8 cellular contexts compared by ENCODE assay signal in genomic region chr11:124739479-124740276, GRCh38. TPM values are rescaled to one million over a fixed set of nuclear protein-coding genes. Genes with fewer than 3 reads are reported as not detected.
DNase-seq lines count a peak whose midpoint lies in the region; ATAC-seq and TF ChIP-seq lines count a peak whose summit lies in the region.

NRGN (plus strand) TSS chr11:124739942; CDS start chr11:124740085, 143 bp downstream.

- peak within 1 kb of the TSS; percentile 45 for H3K9ac ChIP-seq in fibroblast of lung (ENCODE audit: insufficient read depth, low read length)

- CTCF ChIA-PET in naive thymus-derived CD4-positive, alpha-beta T cell (lab: Charles Lee): interaction anchor here (1.4 kb wide), 2 partner anchors 23 to 71 kb away, joined by 3 to 5 read pairs; no protein-coding TSS in a partner anchor

- peak within 1 kb of the TSS; percentile 59 to 65 (median 62) for H3K4me3 ChIP-seq in fibroblast of lung (replicated peaks in 1 of 4; ENCODE audit: control extremely low read depth in 1 of 4, insufficient read depth in 1 of 4, low read depth in 3 of 4, low read length in 4 of 4)
- peak within 1 kb of the TSS; percentile 63 for H3K4me3 ChIP-seq in naive thymus-derived CD4-positive, alpha-beta T cell (ENCODE audit: low read length)

- POLR2A ChIA-PET in naive thymus-derived CD4-positive, alpha-beta T cell (lab: Charles Lee): interaction anchor here (1.1 to 1.5 kb wide), 5 partner anchors 10 to 70 kb away, joined by 3 to 7 read pairs (median 4); no protein-coding TSS in a partner anchor

- H4K20me1 ChIP-seq in fibroblast of lung (ENCODE audit: control insufficient read depth, extremely low read depth, insufficient read depth, low read length): no peaks in the 10 kb centered on the region

- H3K79me2 ChIP-seq in fibroblast of lung (ENCODE audit: control insufficient read depth, insufficient read depth, low read length): no peaks in the 10 kb centered on the region

- H3K36me3 ChIP-seq in fibroblast of lung (ENCODE audit: control insufficient read depth, insufficient read depth, low read length): no peaks in the 10 kb centered on the region
- H3K36me3 ChIP-seq in naive thymus-derived CD4-positive, alpha-beta T cell (ENCODE audit: control insufficient read depth in 2 of 3, insufficient read depth in 3 of 3, low read length in 3 of 3): no peaks in the 10 kb centered on the region

- intact Hi-C loops in naive thymus-derived CD4-positive, alpha-beta T cell (cut with micrococcal nuclease): loop anchor here (1.0 to 10.0 kb wide), 7 partner anchors 8 to 1665 kb away; partner anchors contain the start of genes SIAE (in 2 of the 2), SPA17 (in 2 of the 2), FAM118B (in 1 of the 2) and MSANTD2 (in 1 of the 2)

- H3K9me3 Mint-ChIP-seq in naive thymus-derived CD4-positive, alpha-beta T cell: no peaks in the 10 kb centered on the region
- no peaks in the 10 kb centered on the region for H3K9me3 Mint-ChIP-seq in stimulated activated effector memory CD8-positive, alpha-beta T cell treated with anti-CD3 and anti-CD28 coated beads, Interleukin-12 subunit alpha, Interleukin-12 subunit beta, amount 100 ng/mL, for 72 hours

- H3K4me3 Mint-ChIP-seq in naive thymus-derived CD4-positive, alpha-beta T cell: peak within 1 kb of the TSS; percentile 78 to 90 (median 86)
- peak within 1 kb of the TSS; percentile 73 for H3K4me3 Mint-ChIP-seq in stimulated activated effector memory CD8-positive, alpha-beta T cell treated with anti-CD3 and anti-CD28 coated beads, Interleukin-12 subunit alpha, Interleukin-12 subunit beta, amount 100 ng/mL, for 72 hours

- ATAC-seq in GM21723 (IDR thresholded peaks at IDR 0.05; ENCODE audit: unreplicated experiment): peak; percentile 99
- peak; percentile 94 for ATAC-seq in naive thymus-derived CD4-positive, alpha-beta T cell
- ATAC-seq in stimulated activated effector memory CD8-positive, alpha-beta T cell treated with anti-CD3 and anti-CD28 coated beads, Interleukin-12 subunit alpha, Interleukin-12 subunit beta, amount 100 ng/mL, for 72 hours: peak; percentile 93

- H3K4me1 Mint-ChIP-seq in naive thymus-derived CD4-positive, alpha-beta T cell: peaks cover 18 to 33% (median 19%) of the 10 kb centered on the region in 7 donors
- H3K4me1 Mint-ChIP-seq in stimulated activated effector memory CD8-positive, alpha-beta T cell treated with anti-CD3 and anti-CD28 coated beads, Interleukin-12 subunit alpha, Interleukin-12 subunit beta, amount 100 ng/mL, for 72 hours: peaks cover 25% of the 10 kb centered on the region

- peaks cover 0 to 65% (median 9%) of the 10 kb centered on the region in 5 donors for H3K27me3 Mint-ChIP-seq in naive thymus-derived CD4-positive, alpha-beta T cell

- no peaks in the 10 kb centered on the region for H3K4me1 ChIP-seq in fibroblast of lung (ENCODE audit: control insufficient read depth, extremely low read depth, insufficient read depth, low read length)
- peaks cover 0 to 5% of the 10 kb centered on the region in 2 donors for H3K4me1 ChIP-seq in naive thymus-derived CD4-positive, alpha-beta T cell (ENCODE audit: control insufficient read depth in 2 of 2, insufficient read depth in 2 of 2, low read length in 2 of 2)

- no peak for TF ChIP-seq RAD21 in Ishikawa (IDR thresholded peaks at IDR 0.05; ENCODE audit: low read depth)

- H2AFZ ChIP-seq in fibroblast of lung (ENCODE audit: low read length): peak within 1 kb of the TSS; percentile 83

- H3K9me3 ChIP-seq in fibroblast of lung (ENCODE audit: control insufficient read depth, insufficient read depth, low read depth, low read length): no peaks in the 10 kb centered on the region
- H3K9me3 ChIP-seq in naive thymus-derived CD4-positive, alpha-beta T cell (ENCODE audit: control insufficient read depth in 2 of 3, low read length in 3 of 3): no peaks in the 10 kb centered on the region

- peak within 1 kb of the TSS; percentile 91 for H3K4me2 ChIP-seq in fibroblast of lung (ENCODE audit: extremely low read depth, insufficient read depth, low read length)

- no peaks in the 10 kb centered on the region for H3K36me3 Mint-ChIP-seq in naive thymus-derived CD4-positive, alpha-beta T cell
- peaks cover 4% of the 10 kb centered on the region for H3K36me3 Mint-ChIP-seq in stimulated activated effector memory CD8-positive, alpha-beta T cell treated with anti-CD3 and anti-CD28 coated beads, Interleukin-12 subunit alpha, Interleukin-12 subunit beta, amount 100 ng/mL, for 72 hours

- no peak within 1 kb of the TSS for H3K27ac ChIP-seq in fibroblast of lung (ENCODE audit: insufficient read depth, low read length)
- H3K27ac ChIP-seq in naive thymus-derived CD4-positive, alpha-beta T cell (ENCODE audit: low read depth, low read length): peak within 1 kb of the TSS; percentile 38

- H3K27ac Mint-ChIP-seq in naive thymus-derived CD4-positive, alpha-beta T cell: peak within 1 kb of the TSS in 8 of 9 donors; percentile 25 to 75 (median 56)
- H3K27ac Mint-ChIP-seq in stimulated activated effector memory CD8-positive, alpha-beta T cell treated with anti-CD3 and anti-CD28 coated beads, Interleukin-12 subunit alpha, Interleukin-12 subunit beta, amount 100 ng/mL, for 72 hours: peak within 1 kb of the TSS; percentile 3

- no peak for TF ChIP-seq EP300 in Ishikawa (IDR thresholded peaks at IDR 0.05; ENCODE audit: borderline replicate concordance)

- peaks cover 2% of the 10 kb centered on the region for H3K27me3 ChIP-seq in fibroblast of lung (ENCODE audit: control insufficient read depth, insufficient read depth, low read length)
- no peaks in the 10 kb centered on the region for H3K27me3 ChIP-seq in naive thymus-derived CD4-positive, alpha-beta T cell (ENCODE audit: control insufficient read depth in 2 of 2, insufficient read depth in 2 of 2, low read length in 2 of 2)

- TF ChIP-seq CTCF in fibroblast of lung (conservative IDR thresholded peaks at IDR 0.05 in 1 of 2, IDR thresholded peaks at IDR 0.05 in 1 of 2; ENCODE audit: low read depth in 1 of 2, low read length in 2 of 2): no peak

- DNase-seq in DMS53 (lab: John Stamatoyannopoulos, UW) (peak; percentile 97), activated T-helper 1 cell treated with Interleukin-2 at 50 U/mL for 16 hours (ENCODE audit: low read depth) (peak; percentile 71), fibroblast of lung (ENCODE audit: low read depth in 2 of 2) (peak; percentile 80 to 82)
- peak; percentile 64 to 84 (median 77) for DNase-seq in naive thymus-derived CD4-positive, alpha-beta T cell
- peak; percentile 63 to 91 for DNase-seq in stimulated activated effector memory CD8-positive, alpha-beta T cell treated with anti-CD3 and anti-CD28 coated beads, Interleukin-12 subunit alpha, Interleukin-12 subunit beta, amount 100 ng/mL, for 72 hours (ENCODE audit: low spot score in 2 of 2)

TF ChIP-seq in Ishikawa, 13 proteins besides CTCF, POLR2A, EP300 and RAD21:
- TF ChIP-seq YY1 (IDR thresholded peaks at IDR 0.05; ENCODE audit: low read depth) (0 out of 2 replicates have a peak, but pooled peaks have one; percentile 32), NFIC (IDR thresholded peaks at IDR 0.05) (no peak; the same call in 1 of the 2 replicates), EGR1 (IDR thresholded peaks at IDR 0.05) (peak; percentile 88), ZBTB7A (IDR thresholded peaks at IDR 0.05; ENCODE audit: low read depth) (0 out of 2 replicates have a peak, but pooled peaks have one; percentile 32), TAF1 (IDR thresholded peaks at IDR 0.05; ENCODE audit: low read depth) (peak; percentile 41; the same call in 1 of the 2 replicates)

TF ChIP-seq in PFSK-1, 5 proteins besides CTCF, POLR2A, EP300 and RAD21:
- TF ChIP-seq FOXP2 (optimal IDR thresholded peaks at IDR 0.05; ENCODE audit: borderline replicate concordance, extremely low read depth, extremely low read length, insufficient read depth): peak; percentile 64
- no peak for TF ChIP-seq SIN3A (IDR thresholded peaks at IDR 0.05; ENCODE audit: borderline replicate concordance, insufficient read depth, low read length)
- TF ChIP-seq POLR2AphosphoS5 (IDR thresholded peaks at IDR 0.05; ENCODE audit: low read depth, low read length): no peak
- TF ChIP-seq REST (IDR thresholded peaks at IDR 0.05; ENCODE audit: insufficient read depth in 1 of 2, low read depth in 2 of 2, low read length in 2 of 2): no peak
TF ChIP-seq in PFSK-1: peak in this region for 1.

RNA-seq across cellular contexts. Expression of gene NRGN, which starts in this region (rescaled TPM):
- 0.69 TPM for polyA plus RNA-seq in PFSK-1 (2012; ENCODE audit: insufficient read length, low read depth)
- total RNA-seq in fibroblast of lung: 0.17 TPM in 1 of 2 replicates, not detected in the other
- polyA plus RNA-seq in fibroblast of lung: 4.9 and 10.8 TPM in 2 replicates
- 10.9 and 21.1 TPM in 2 replicates for polyA plus RNA-seq in fibroblast of lung (2012)
- 16.6 and 16.8 TPM in 2 replicates for polyA minus RNA-seq in fibroblast of lung (ENCODE audit: low replicate concordance)
- 10 to 100 TPM in 1 of 5 experiments, 1 to 10 TPM in 4; 1.2 to 48.7 (median 4.9) TPM for total RNA-seq in naive thymus-derived CD4-positive, alpha-beta T cell
- polyA plus RNA-seq in naive thymus-derived CD4-positive, alpha-beta T cell: not detected
